1 cellular context compared by ENCODE assay signal in the genomic region with DNA sequence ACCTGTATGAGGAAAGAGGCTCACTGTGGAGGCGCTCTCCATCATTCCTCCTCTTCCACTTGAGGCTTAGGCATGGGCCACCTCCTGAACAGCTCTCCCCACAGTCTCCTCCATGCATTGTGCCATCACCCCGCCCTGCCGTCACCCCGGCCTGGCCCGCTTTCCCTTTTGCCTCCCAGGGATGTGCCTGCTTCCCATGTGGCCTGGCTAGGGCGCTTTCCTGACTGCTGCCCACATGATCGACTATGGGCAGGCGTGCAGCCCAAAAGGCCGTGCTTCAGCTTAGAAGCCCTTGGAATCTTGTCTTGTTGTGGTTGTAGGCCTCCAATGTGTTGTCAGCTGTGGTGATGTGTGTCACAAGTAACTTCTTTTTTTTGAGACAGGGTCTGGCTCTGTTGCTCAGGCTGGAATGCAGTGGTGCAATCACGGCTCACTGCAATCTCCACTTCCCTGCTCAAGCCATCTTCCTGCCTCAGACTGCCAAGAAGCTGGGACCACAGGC.
TF ChIP-seq lines count a peak whose summit lies in the region.

No MANE protein-coding gene starts in this region.

TF ChIP-seq in HCT116, 20 proteins besides CTCF, POLR2A, EP300 and RAD21 (continued from another document):
- TF ChIP-seq, protein P1, sequence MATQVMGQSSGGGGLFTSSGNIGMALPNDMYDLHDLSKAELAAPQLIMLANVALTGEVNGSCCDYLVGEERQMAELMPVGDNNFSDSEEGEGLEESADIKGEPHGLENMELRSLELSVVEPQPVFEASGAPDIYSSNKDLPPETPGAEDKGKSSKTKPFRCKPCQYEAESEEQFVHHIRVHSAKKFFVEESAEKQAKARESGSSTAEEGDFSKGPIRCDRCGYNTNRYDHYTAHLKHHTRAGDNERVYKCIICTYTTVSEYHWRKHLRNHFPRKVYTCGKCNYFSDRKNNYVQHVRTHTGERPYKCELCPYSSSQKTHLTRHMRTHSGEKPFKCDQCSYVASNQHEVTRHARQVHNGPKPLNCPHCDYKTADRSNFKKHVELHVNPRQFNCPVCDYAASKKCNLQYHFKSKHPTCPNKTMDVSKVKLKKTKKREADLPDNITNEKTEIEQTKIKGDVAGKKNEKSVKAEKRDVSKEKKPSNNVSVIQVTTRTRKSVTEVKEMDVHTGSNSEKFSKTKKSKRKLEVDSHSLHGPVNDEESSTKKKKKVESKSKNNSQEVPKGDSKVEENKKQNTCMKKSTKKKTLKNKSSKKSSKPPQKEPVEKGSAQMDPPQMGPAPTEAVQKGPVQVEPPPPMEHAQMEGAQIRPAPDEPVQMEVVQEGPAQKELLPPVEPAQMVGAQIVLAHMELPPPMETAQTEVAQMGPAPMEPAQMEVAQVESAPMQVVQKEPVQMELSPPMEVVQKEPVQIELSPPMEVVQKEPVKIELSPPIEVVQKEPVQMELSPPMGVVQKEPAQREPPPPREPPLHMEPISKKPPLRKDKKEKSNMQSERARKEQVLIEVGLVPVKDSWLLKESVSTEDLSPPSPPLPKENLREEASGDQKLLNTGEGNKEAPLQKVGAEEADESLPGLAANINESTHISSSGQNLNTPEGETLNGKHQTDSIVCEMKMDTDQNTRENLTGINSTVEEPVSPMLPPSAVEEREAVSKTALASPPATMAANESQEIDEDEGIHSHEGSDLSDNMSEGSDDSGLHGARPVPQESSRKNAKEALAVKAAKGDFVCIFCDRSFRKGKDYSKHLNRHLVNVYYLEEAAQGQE (IDR thresholded peaks at IDR 0.05; ENCODE audit: low read depth): no peak
